In genomic region chr3:176469694-176470205, GRCh38 we compare ENCODE assay signal across 19 cellular contexts.
DNase-seq lines count a peak whose midpoint lies in the region; ATAC-seq, FAIRE-seq and TF ChIP-seq lines count a peak whose summit lies in the region.
"Had no signal": no experiment of that assay in that cellular context is flagged by ENCODE, and none has a peak within 500 bp of the region (broad histone marks: within the 10 kb centered on the region; RNA-seq: fewer than 3 reads in every experiment).

No MANE protein-coding gene starts in this region.

- H3K4me3 ChIP-seq in H1 (ENCODE audit: extremely low read depth in 1 of 4, insufficient read depth in 2 of 4, low read depth in 3 of 4, low read length in 4 of 4) (no peak overlapping the region), tibial nerve (no peak overlapping the region)

- H2BK12ac ChIP-seq in H1 (ENCODE audit: low read depth, low read length): no peak overlapping the region

- no peak for TF ChIP-seq EP300 in H1 (IDR thresholded peaks at IDR 0.05; ENCODE audit: borderline replicate concordance in 1 of 2, low read depth in 2 of 2, low read length in 2 of 2)
- TF ChIP-seq EP300 in tibial nerve (IDR thresholded peaks at IDR 0.05): no peak

- H3K27ac Mint-ChIP-seq in activated T-helper 1 cell treated with anti-CD3 and anti-CD28 coated beads, Interleukin-12 subunit alpha, Interleukin-12 subunit beta, Interleukin-2, Interleukin-4 antibody, amounts not matched to agents 30 ng/mL and 10 ng/mL and 1 ng/mL, durations not matched to agents 14 hours and 24 hours and 36 hours: no peak overlapping the region
- H3K27ac Mint-ChIP-seq: activated CD4-positive, alpha-beta T cell treated with anti-CD3 and anti-CD28 coated beads, Interleukin-2, amount 10 ng/mL, durations not matched to agents 24 days and 14 days; memory B cell; naive thymus-derived CD4-positive, alpha-beta T cell had no signal

- H3K36me3 ChIP-seq in H1 (ENCODE audit: control insufficient read depth in 2 of 4, insufficient read depth in 4 of 4, low read length in 3 of 4) (no peaks in the 10 kb centered on the region), tibial nerve (no peaks in the 10 kb centered on the region)

- H3K9me3 ChIP-seq in H1 (ENCODE audit: insufficient read depth in 2 of 2, low read depth in 1 of 2, low read length in 1 of 2) (peaks cover 0 to 5% of the 10 kb centered on the region in 2 experiments; a peak in 1 of 4 replicates), tibial nerve (peaks cover 0 to 17% (median 4%) of the 10 kb centered on the region in 4 donors)

- H2AFZ ChIP-seq in H1 (ENCODE audit: low read length): no peak overlapping the region
- H2AFZ ChIP-seq: parathyroid adenoma had no signal

- no peak overlapping the region for H4K91ac ChIP-seq in H1 (replicated peaks; ENCODE audit: insufficient read length, low read length)

- no peak overlapping the region for H3K4me2 ChIP-seq in H1 (ENCODE audit: insufficient read depth in 1 of 2, low read depth in 2 of 2, low read length in 2 of 2)

- no peaks in the 10 kb centered on the region for H3K23me2 ChIP-seq in H1 (ENCODE audit: low read depth, low read length)

- H3K9me3 Mint-ChIP-seq in activated T-helper 1 cell treated with anti-CD3 and anti-CD28 coated beads, Interleukin-12 subunit alpha, Interleukin-12 subunit beta, Interleukin-2, Interleukin-4 antibody, amounts not matched to agents 30 ng/mL and 10 ng/mL and 1 ng/mL, durations not matched to agents 14 hours and 24 hours and 36 hours: no peaks in the 10 kb centered on the region
- H3K9me3 Mint-ChIP-seq: activated CD4-positive, alpha-beta T cell treated with anti-CD3 and anti-CD28 coated beads, Interleukin-2, amount 10 ng/mL, durations not matched to agents 24 days and 14 days; memory B cell had no signal

- no peak overlapping the region for H3K9ac ChIP-seq in H1 (replicated peaks in 1 of 4; ENCODE audit: extremely low read depth in 1 of 4, low read depth in 3 of 4, low read length in 3 of 4)
- H3K9ac ChIP-seq: parathyroid adenoma had no signal

- POLR2A ChIA-PET in H1 (lab: Charles Lee; ENCODE audit: partially characterized antibody): no interaction called here

- H3K4me1 ChIP-seq in H1 (replicated peaks in 1 of 4; ENCODE audit: control insufficient read depth in 3 of 4, insufficient read depth in 4 of 4, low read length in 3 of 4): no peaks in the 10 kb centered on the region
- H3K4me1 ChIP-seq in tibial nerve: no peaks in the 10 kb centered on the region
- H3K4me1 ChIP-seq: parathyroid adenoma had no signal

- no peak for TF ChIP-seq CTCF in H1 (IDR thresholded peaks at IDR 0.05; ENCODE audit: control extremely low read depth in 1 of 3, insufficient read depth in 1 of 3, low read depth in 1 of 3, low read length in 3 of 3)
- TF ChIP-seq CTCF in tibial nerve (IDR thresholded peaks at IDR 0.05): no peak

- no peaks in the 10 kb centered on the region for H4K20me1 ChIP-seq in H1 (replicated peaks in 1 of 2; ENCODE audit: control insufficient read depth in 1 of 2, insufficient read depth in 2 of 2, low read length in 2 of 2)

- no peak overlapping the region for H2BK5ac ChIP-seq in H1 (ENCODE audit: low read depth, low read length)

- intact Hi-C loops in activated T-helper 1 cell treated with anti-CD3 and anti-CD28 coated beads, Interleukin-12 subunit alpha, Interleukin-12 subunit beta, Interleukin-2, Interleukin-4 antibody, amounts not matched to agents 30 ng/mL and 10 ng/mL and 1 ng/mL, durations not matched to agents 14 hours and 24 hours and 36 hours (cut with micrococcal nuclease): no loop called here

- H3K4me1 Mint-ChIP-seq in activated T-helper 1 cell treated with anti-CD3 and anti-CD28 coated beads, Interleukin-12 subunit alpha, Interleukin-12 subunit beta, Interleukin-2, Interleukin-4 antibody, amounts not matched to agents 30 ng/mL and 10 ng/mL and 1 ng/mL, durations not matched to agents 14 hours and 24 hours and 36 hours (ENCODE audit: low read depth): no peaks in the 10 kb centered on the region
- H3K4me1 Mint-ChIP-seq: activated CD4-positive, alpha-beta T cell treated with anti-CD3 and anti-CD28 coated beads, Interleukin-2, amount 10 ng/mL, durations not matched to agents 24 days and 14 days; memory B cell; naive thymus-derived CD4-positive, alpha-beta T cell had no signal

- H3K79me1 ChIP-seq in H1 (ENCODE audit: low read depth, low read length): no peaks in the 10 kb centered on the region

- H3K27me3 Mint-ChIP-seq in activated T-helper 1 cell treated with anti-CD3 and anti-CD28 coated beads, Interleukin-12 subunit alpha, Interleukin-12 subunit beta, Interleukin-2, Interleukin-4 antibody, amounts not matched to agents 30 ng/mL and 10 ng/mL and 1 ng/mL, durations not matched to agents 14 hours and 24 hours and 36 hours (ENCODE audit: insufficient read depth): no peaks in the 10 kb centered on the region
- H3K27me3 Mint-ChIP-seq: activated CD4-positive, alpha-beta T cell treated with anti-CD3 and anti-CD28 coated beads, Interleukin-2, amount 10 ng/mL, durations not matched to agents 24 days and 14 days; memory B cell; naive thymus-derived CD4-positive, alpha-beta T cell had no signal

- no peak for FAIRE-seq in H1 (lab: Jason Lieb, UNC)
- FAIRE-seq: colon, endometrium, kidney had no signal

- no peak overlapping the region for H3K14ac ChIP-seq in H1 (ENCODE audit: insufficient read length)

- H4K5ac ChIP-seq in H1 (ENCODE audit: insufficient read length, low read depth, low read length): no peak overlapping the region

- no peak for ATAC-seq in HG03342 (IDR thresholded peaks at IDR 0.05; ENCODE audit: unreplicated experiment)
- ATAC-seq: naive thymus-derived CD4-positive, alpha-beta T cell had no signal

- H3K56ac ChIP-seq in H1 (replicated peaks; ENCODE audit: insufficient read length, low read depth, low read length): no peak overlapping the region

- H3K4me3 Mint-ChIP-seq in activated T-helper 1 cell treated with anti-CD3 and anti-CD28 coated beads, Interleukin-12 subunit alpha, Interleukin-12 subunit beta, Interleukin-2, Interleukin-4 antibody, amounts not matched to agents 30 ng/mL and 10 ng/mL and 1 ng/mL, durations not matched to agents 14 hours and 24 hours and 36 hours: no peak overlapping the region
- H3K4me3 Mint-ChIP-seq: activated CD4-positive, alpha-beta T cell treated with anti-CD3 and anti-CD28 coated beads, Interleukin-2, amount 10 ng/mL, durations not matched to agents 24 days and 14 days; memory B cell; naive thymus-derived CD4-positive, alpha-beta T cell had no signal

- CTCF ChIA-PET in H1 (lab: Charles Lee; ENCODE audit: partially characterized antibody): no interaction called here

- H2BK120ac ChIP-seq in H1 (replicated peaks; ENCODE audit: low read depth, low read length): no peak overlapping the region

- TF ChIP-seq POLR2A in H1 (IDR thresholded peaks at IDR 0.05; ENCODE audit: control extremely low read depth in 1 of 2, low read depth in 2 of 2, low read length in 2 of 2): no peak
- no peak for TF ChIP-seq POLR2A in tibial nerve (IDR thresholded peaks at IDR 0.05)

- H3K27me3 ChIP-seq in H1 (replicated peaks in 1 of 4; ENCODE audit: control insufficient read depth in 3 of 4, extremely low read depth in 1 of 4, insufficient read depth in 3 of 4, low read length in 3 of 4) (no peaks in the 10 kb centered on the region), tibial nerve (no peaks in the 10 kb centered on the region)

- 56% methylated on average over 6 of the region's 6 CpGs; no CpG with 5 or more reads in 1 of the 2 experiments for WGBS in H1 (ENCODE audit: extremely low coverage in 1 of 2, insufficient coverage in 1 of 2, insufficient read length in 1 of 2, insufficient replicate concordance in 2 of 2, low coverage in 1 of 2, low lambda C conversion rate in 2 of 2, missing lambda C conversion rate in 1 of 2), 2 experiments
- WGBS in tibial nerve, 2 donors: 36 to 38% methylated on average over 6 of the region's 6 CpGs

- no peak overlapping the region for H2AK5ac ChIP-seq in H1 (ENCODE audit: low read depth, low read length)

- DNase-seq in DMS53 (lab: John Stamatoyannopoulos, UW): peak; percentile 40
- DNase-seq in DMS53 treated with DMSO at 0.1 percent for 48 hours (lab: John Stamatoyannopoulos, UW; ENCODE audit: unreplicated experiment): no peak
- peak; percentile 64 for DNase-seq in NCI-H226
- DNase-seq in H1 (ENCODE audit: low read depth in 1 of 2, low spot score in 2 of 2): no peak
- no peak for DNase-seq in tibial nerve (ENCODE audit: low spot score in 2 of 2)
- no peak for DNase-seq in islet precursor cell
- DNase-seq in activated T-helper 1 cell treated with anti-CD3 and anti-CD28 coated beads, Interleukin-12 subunit alpha, Interleukin-12 subunit beta, Interleukin-2, Interleukin-4 antibody, amounts not matched to agents 30 ng/mL and 10 ng/mL and 1 ng/mL, durations not matched to agents 14 hours and 24 hours and 36 hours (ENCODE audit: low spot score): no peak
- DNase-seq: activated CD4-positive, alpha-beta T cell treated with anti-CD3 and anti-CD28 coated beads, Interleukin-2, amount 10 ng/mL, durations not matched to agents 24 days and 14 days; kidney; naive thymus-derived CD4-positive, alpha-beta T cell; NCI-H1436; NK-92 treated with Interleukin-12 subunit alpha and Interleukin-12 subunit beta, amount 100 ng/mL, for 24 hours; stimulated activated CD4-positive, alpha-beta T cell treated with anti-CD3 and anti-CD28 coated beads, Interleukin-4, amount 100 ng/mL, for 1 hour had no signal

- no peaks in the 10 kb centered on the region for H3K36me3 Mint-ChIP-seq in activated T-helper 1 cell treated with anti-CD3 and anti-CD28 coated beads, Interleukin-12 subunit alpha, Interleukin-12 subunit beta, Interleukin-2, Interleukin-4 antibody, amounts not matched to agents 30 ng/mL and 10 ng/mL and 1 ng/mL, durations not matched to agents 14 hours and 24 hours and 36 hours (ENCODE audit: low read depth)
- H3K36me3 Mint-ChIP-seq: memory B cell; naive thymus-derived CD4-positive, alpha-beta T cell had no signal

- no peak for TF ChIP-seq RAD21 in H1 (IDR thresholded peaks at IDR 0.05 in 1 of 2, conservative IDR thresholded peaks at IDR 0.05 in 1 of 2; ENCODE audit: low read depth in 2 of 2, low read length in 2 of 2)

- no peaks in the 10 kb centered on the region for H3K79me2 ChIP-seq in H1 (ENCODE audit: control insufficient read depth in 1 of 2, insufficient read depth in 2 of 2, low read length in 2 of 2)
- H3K79me2 ChIP-seq: parathyroid adenoma had no signal

- no peak overlapping the region for H3K4ac ChIP-seq in H1 (replicated peaks; ENCODE audit: insufficient read length, low read depth, low read length)

- no peak overlapping the region for H4K8ac ChIP-seq in H1 (ENCODE audit: extremely low read depth, insufficient read depth, low read length)

- H3K23ac ChIP-seq in H1 (ENCODE audit: insufficient read length): no peak overlapping the region

- H3K27ac ChIP-seq in H1 (ENCODE audit: low read depth, low read length): no peak overlapping the region
- H3K27ac ChIP-seq in tibial nerve: no peak overlapping the region
- H3K27ac ChIP-seq: 22Rv1, parathyroid adenoma had no signal

- H2BK20ac ChIP-seq in H1 (ENCODE audit: low read length): no peak overlapping the region

- H2BK15ac ChIP-seq in H1 (ENCODE audit: low read length): no peak overlapping the region

- H3K18ac ChIP-seq in H1 (ENCODE audit: extremely low read depth, low read length): no peak overlapping the region

TF ChIP-seq in H1, 55 proteins besides CTCF, POLR2A, EP300 and RAD21:
- TF ChIP-seq SIN3A (conservative IDR thresholded peaks at IDR 0.05 in 1 of 2, IDR thresholded peaks at IDR 0.05 in 1 of 2; ENCODE audit: low read depth in 1 of 2, low read length in 2 of 2) (no peak), TCF12 (IDR thresholded peaks at IDR 0.05; ENCODE audit: low read depth, low read length) (peak; percentile 97)
TF ChIP-seq in H1: peak in this region for 1.

Comparison
In these comparisons a context has a peak if more than half of its experiments do, and no peak if none do; other contexts are left out.
1. DNase-seq: peak in DMS53 (single experiment) and NCI-H226 (single experiment); none in DMS53 treated with DMSO at 0.1 percent for 48 hours (single experiment), H1 (0 of 2), tibial nerve (0 of 2), islet precursor cell (single experiment) and activated T-helper 1 cell treated with anti-CD3 and anti-CD28 coated beads, Interleukin-12 subunit alpha, Interleukin-12 subunit beta, Interleukin-2, Interleukin-4 antibody, amounts not matched to agents 30 ng/mL and 10 ng/mL and 1 ng/mL, durations not matched to agents 14 hours and 24 hours and 36 hours (single experiment).